13 cellular contexts compared by ENCODE assay signal in the genomic region with DNA sequence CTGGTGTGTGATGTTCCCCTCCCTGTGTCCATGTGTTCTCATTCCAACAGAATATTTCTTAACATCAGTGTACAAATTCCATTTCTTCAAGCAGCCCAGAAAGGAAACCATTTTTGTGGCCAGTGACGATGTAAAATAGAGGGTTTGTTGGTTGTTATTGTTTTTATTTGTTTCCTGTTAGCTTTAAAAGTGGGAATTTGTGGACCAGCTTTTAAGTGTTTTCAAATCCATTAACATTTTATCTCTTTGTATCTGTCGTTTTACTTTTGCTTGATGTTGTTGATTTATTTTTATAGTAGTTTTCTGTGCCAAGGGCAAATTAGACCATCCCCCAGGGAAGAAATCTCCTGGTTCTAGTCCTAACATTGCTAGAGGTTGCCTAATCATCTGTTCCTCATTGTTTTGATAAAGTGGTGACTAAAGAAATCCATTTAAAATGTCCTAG.
DNase-seq lines count a peak whose midpoint lies in the region; TF ChIP-seq lines count a peak whose summit lies in the region.
"Had no signal": no experiment of that assay in that cellular context is flagged by ENCODE, and none has a peak within 500 bp of the region (broad histone marks: within the 10 kb centered on the region; RNA-seq: fewer than 3 reads in every experiment).

No MANE protein-coding gene starts in this region.

- no peak overlapping the region for H3K14ac ChIP-seq in mesenchymal stem cell (ENCODE audit: low read length in 2 of 2)

- DNase-seq in HCEC 1CT, result peak; percentile 61
- DNase-seq in chondrocyte (ENCODE audit: low spot score), result no peak
- peak; percentile 54 for DNase-seq in mesenchymal stem cell
- DNase-seq in progenitor cell of endocrine pancreas (ENCODE audit: low spot score, unreplicated experiment), result no peak
- no peak for DNase-seq in iPS-NIHi7 (ENCODE audit: extremely low spot score)
- no peak for DNase-seq in MG63
- no peak for DNase-seq in T-helper 2 cell
- DNase-seq: activated effector memory CD4-positive, alpha-beta T cell treated with anti-CD3 and anti-CD28 coated beads, Interleukin-2, amount 50 U/mL, for 16 hours; effector memory CD8-positive, alpha-beta T cell; heart left ventricle; retina; stimulated activated naive CD4-positive, alpha-beta T cell had no signal

- H2BK5ac ChIP-seq in mesenchymal stem cell (ENCODE audit: low read depth, low read length, poor library complexity, severe bottlenecking), result no peak overlapping the region

- H3K36me3 ChIP-seq in mesenchymal stem cell (ENCODE audit: control insufficient read depth in 1 of 2, insufficient read depth in 2 of 2, low read depth in 1 of 2, low read length in 2 of 2), result peaks cover 4 to 7% of the 10 kb centered on the region in 2 experiments
- no peaks in the 10 kb centered on the region; the same call in 1 of the 2 replicates for H3K36me3 ChIP-seq in MG63

- no peak overlapping the region for H2AK5ac ChIP-seq in mesenchymal stem cell (ENCODE audit: low read length, severe bottlenecking)

- H3K27ac Mint-ChIP-seq in chondrocyte (ENCODE audit: unreplicated experiment) (peak overlapping the region; percentile 95), progenitor cell of endocrine pancreas (no peak overlapping the region)
- H3K27ac Mint-ChIP-seq: effector memory CD8-positive, alpha-beta T cell had no signal

- H3K4me3 ChIP-seq in mesenchymal stem cell (ENCODE audit: insufficient read depth in 1 of 2, low read depth in 1 of 2, low read length in 2 of 2), result no peak overlapping the region
- H3K4me3 ChIP-seq in MG63, result no peak overlapping the region
- H3K4me3 ChIP-seq: heart left ventricle had no signal

- H3K79me1 ChIP-seq in mesenchymal stem cell (replicated peaks; ENCODE audit: low read length, poor library complexity, severe bottlenecking), result peaks cover 4% of the 10 kb centered on the region

- no peak overlapping the region for H2BK12ac ChIP-seq in mesenchymal stem cell (ENCODE audit: low read length in 2 of 2)

- no peak overlapping the region for H3K18ac ChIP-seq in mesenchymal stem cell (ENCODE audit: low read depth in 1 of 2, low read length in 2 of 2)

- H3K36me3 Mint-ChIP-seq in chondrocyte (ENCODE audit: low read depth) (peaks cover 9% of the 10 kb centered on the region), progenitor cell of endocrine pancreas (ENCODE audit: insufficient read depth) (peaks cover 22% of the 10 kb centered on the region)

- no peaks in the 10 kb centered on the region for H3K9me3 Mint-ChIP-seq in chondrocyte (ENCODE audit: low read depth)
- peaks cover 12% of the 10 kb centered on the region for H3K9me3 Mint-ChIP-seq in progenitor cell of endocrine pancreas (ENCODE audit: low read depth)

- H3K23ac ChIP-seq in mesenchymal stem cell (ENCODE audit: low read length in 2 of 2), result no peak overlapping the region

- WGBS in mesenchymal stem cell, result no CpG with 5 or more reads among the region's 2 CpGs

- H3K27me3 Mint-ChIP-seq in chondrocyte (ENCODE audit: low read depth) (no peaks in the 10 kb centered on the region), progenitor cell of endocrine pancreas (no peaks in the 10 kb centered on the region)
- H3K27me3 Mint-ChIP-seq: effector memory CD8-positive, alpha-beta T cell had no signal

- H3K4me3 Mint-ChIP-seq in chondrocyte (ENCODE audit: unreplicated experiment) (no peak overlapping the region), progenitor cell of endocrine pancreas (ENCODE audit: low read depth) (no peak overlapping the region)
- H3K4me3 Mint-ChIP-seq: effector memory CD8-positive, alpha-beta T cell had no signal

- no peak overlapping the region for H3K4me2 ChIP-seq in mesenchymal stem cell (ENCODE audit: low read length, poor library complexity, severe bottlenecking)

- H3K27me3 ChIP-seq in mesenchymal stem cell (ENCODE audit: control insufficient read depth in 1 of 2, insufficient read depth in 1 of 2, low read length in 2 of 2), result no peaks in the 10 kb centered on the region
- no peaks in the 10 kb centered on the region for H3K27me3 ChIP-seq in MG63
- H3K27me3 ChIP-seq: heart left ventricle had no signal

- H2BK15ac ChIP-seq in mesenchymal stem cell (ENCODE audit: low read depth, poor library complexity, severe bottlenecking), result no peak overlapping the region

- H3K27ac ChIP-seq in 22Rv1, result peak overlapping the region; percentile 85
- H3K27ac ChIP-seq in mesenchymal stem cell (ENCODE audit: low read length, poor library complexity, severe bottlenecking), result no peak overlapping the region

- H3K9ac ChIP-seq in mesenchymal stem cell (ENCODE audit: low read length), result peak overlapping the region; percentile 82

- H4K91ac ChIP-seq in mesenchymal stem cell (ENCODE audit: low read length), result no peak overlapping the region

- no peaks in the 10 kb centered on the region for H3K4me1 ChIP-seq in mesenchymal stem cell (ENCODE audit: control insufficient read depth, insufficient read depth, low read depth, low read length)

- no peak overlapping the region for H2AFZ ChIP-seq in mesenchymal stem cell (ENCODE audit: low read depth, low read length)

- no peak overlapping the region for H2BK120ac ChIP-seq in mesenchymal stem cell (ENCODE audit: low read depth, low read length)

- H3K9me3 ChIP-seq in mesenchymal stem cell (ENCODE audit: control insufficient read depth, low read length) (no peaks in the 10 kb centered on the region), MG63 (peaks cover 4% of the 10 kb centered on the region; the same call in 1 of the 2 replicates)
- H3K9me3 ChIP-seq: heart left ventricle had no signal

- H3K4me1 Mint-ChIP-seq in chondrocyte (ENCODE audit: low read depth) (peaks cover 56% of the 10 kb centered on the region), progenitor cell of endocrine pancreas (ENCODE audit: low read depth) (peaks cover 18% of the 10 kb centered on the region)

- H3K4ac ChIP-seq in mesenchymal stem cell (ENCODE audit: low read depth in 1 of 2, low read length in 2 of 2), result no peak overlapping the region

- no peak overlapping the region for H4K8ac ChIP-seq in mesenchymal stem cell (ENCODE audit: low read length)

- TF ChIP-seq CTCF in 22Rv1 (IDR thresholded peaks at IDR 0.05) (no peak), chondrocyte (IDR thresholded peaks at IDR 0.05) (no peak), progenitor cell of endocrine pancreas (IDR thresholded peaks at IDR 0.05; ENCODE audit: unreplicated experiment) (no peak)

Comparison
In these comparisons a context has a peak if more than half of its experiments do, and no peak if none do; other contexts are left out.
1. DNase-seq: peak in HCEC 1CT (single experiment) and mesenchymal stem cell (single experiment); none in chondrocyte (single experiment), progenitor cell of endocrine pancreas (single experiment), iPS-NIHi7 (single experiment), MG63 (single experiment) and T-helper 2 cell (0 of 5).